ENCODE assay signal across 1 cellular context in genomic region chr5:18745988-18746615, GRCh38.
TF ChIP-seq lines count a peak whose summit lies in the region.

No MANE protein-coding gene starts in this region.

TF ChIP-seq in HepG2, 621 proteins besides CTCF, POLR2A, EP300 and RAD21 (continued from another document and continues in another):
- TF ChIP-seq, protein P1, sequence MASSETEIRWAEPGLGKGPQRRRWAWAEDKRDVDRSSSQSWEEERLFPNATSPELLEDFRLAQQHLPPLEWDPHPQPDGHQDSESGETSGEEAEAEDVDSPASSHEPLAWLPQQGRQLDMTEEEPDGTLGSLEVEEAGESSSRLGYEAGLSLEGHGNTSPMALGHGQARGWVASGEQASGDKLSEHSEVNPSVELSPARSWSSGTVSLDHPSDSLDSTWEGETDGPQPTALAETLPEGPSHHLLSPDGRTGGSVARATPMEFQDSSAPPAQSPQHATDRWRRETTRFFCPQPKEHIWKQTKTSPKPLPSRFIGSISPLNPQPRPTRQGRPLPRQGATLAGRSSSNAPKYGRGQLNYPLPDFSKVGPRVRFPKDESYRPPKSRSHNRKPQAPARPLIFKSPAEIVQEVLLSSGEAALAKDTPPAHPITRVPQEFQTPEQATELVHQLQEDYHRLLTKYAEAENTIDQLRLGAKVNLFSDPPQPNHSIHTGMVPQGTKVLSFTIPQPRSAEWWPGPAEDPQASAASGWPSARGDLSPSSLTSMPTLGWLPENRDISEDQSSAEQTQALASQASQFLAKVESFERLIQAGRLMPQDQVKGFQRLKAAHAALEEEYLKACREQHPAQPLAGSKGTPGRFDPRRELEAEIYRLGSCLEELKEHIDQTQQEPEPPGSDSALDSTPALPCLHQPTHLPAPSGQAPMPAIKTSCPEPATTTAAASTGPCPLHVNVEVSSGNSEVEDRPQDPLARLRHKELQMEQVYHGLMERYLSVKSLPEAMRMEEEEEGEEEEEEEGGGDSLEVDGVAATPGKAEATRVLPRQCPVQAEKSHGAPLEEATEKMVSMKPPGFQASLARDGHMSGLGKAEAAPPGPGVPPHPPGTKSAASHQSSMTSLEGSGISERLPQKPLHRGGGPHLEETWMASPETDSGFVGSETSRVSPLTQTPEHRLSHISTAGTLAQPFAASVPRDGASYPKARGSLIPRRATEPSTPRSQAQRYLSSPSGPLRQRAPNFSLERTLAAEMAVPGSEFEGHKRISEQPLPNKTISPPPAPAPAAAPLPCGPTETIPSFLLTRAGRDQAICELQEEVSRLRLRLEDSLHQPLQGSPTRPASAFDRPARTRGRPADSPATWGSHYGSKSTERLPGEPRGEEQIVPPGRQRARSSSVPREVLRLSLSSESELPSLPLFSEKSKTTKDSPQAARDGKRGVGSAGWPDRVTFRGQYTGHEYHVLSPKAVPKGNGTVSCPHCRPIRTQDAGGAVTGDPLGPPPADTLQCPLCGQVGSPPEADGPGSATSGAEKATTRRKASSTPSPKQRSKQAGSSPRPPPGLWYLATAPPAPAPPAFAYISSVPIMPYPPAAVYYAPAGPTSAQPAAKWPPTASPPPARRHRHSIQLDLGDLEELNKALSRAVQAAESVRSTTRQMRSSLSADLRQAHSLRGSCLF (CRISPR knock-in tag; IDR thresholded peaks at IDR 0.05; ENCODE audit: borderline replicate concordance) = no peak
- no peak for TF ChIP-seq ATM (IDR thresholded peaks at IDR 0.05; ENCODE audit: borderline replicate concordance)
- no peak for TF ChIP-seq MTA3 (CRISPR knock-in tag; IDR thresholded peaks at IDR 0.05)
- no peak for TF ChIP-seq ZFP36L1 (CRISPR knock-in tag; IDR thresholded peaks at IDR 0.05)
- no peak for TF ChIP-seq ZNF296 (CRISPR knock-in tag; conservative IDR thresholded peaks at IDR 0.05)
- TF ChIP-seq HCFC1 (IDR thresholded peaks at IDR 0.05; ENCODE audit: low read depth, low read length) = no peak
- no peak for TF ChIP-seq ZNF605 (CRISPR knock-in tag; IDR thresholded peaks at IDR 0.05)
- TF ChIP-seq ZNF772 (CRISPR knock-in tag; IDR thresholded peaks at IDR 0.05) = no peak
- no peak for TF ChIP-seq REPIN1 (CRISPR knock-in tag; IDR thresholded peaks at IDR 0.05; ENCODE audit: borderline replicate concordance, low read depth)
- no peak for TF ChIP-seq SMAD9 (CRISPR knock-in tag; IDR thresholded peaks at IDR 0.05)
- TF ChIP-seq ZNF530 (CRISPR knock-in tag; IDR thresholded peaks at IDR 0.05; ENCODE audit: low read depth) = no peak
- TF ChIP-seq ZNF484 (CRISPR knock-in tag; IDR thresholded peaks at IDR 0.05; ENCODE audit: borderline replicate concordance, low read depth) = no peak
- no peak for TF ChIP-seq KIAA2018 (CRISPR knock-in tag; IDR thresholded peaks at IDR 0.05; ENCODE audit: borderline replicate concordance)
- TF ChIP-seq, protein P2, sequence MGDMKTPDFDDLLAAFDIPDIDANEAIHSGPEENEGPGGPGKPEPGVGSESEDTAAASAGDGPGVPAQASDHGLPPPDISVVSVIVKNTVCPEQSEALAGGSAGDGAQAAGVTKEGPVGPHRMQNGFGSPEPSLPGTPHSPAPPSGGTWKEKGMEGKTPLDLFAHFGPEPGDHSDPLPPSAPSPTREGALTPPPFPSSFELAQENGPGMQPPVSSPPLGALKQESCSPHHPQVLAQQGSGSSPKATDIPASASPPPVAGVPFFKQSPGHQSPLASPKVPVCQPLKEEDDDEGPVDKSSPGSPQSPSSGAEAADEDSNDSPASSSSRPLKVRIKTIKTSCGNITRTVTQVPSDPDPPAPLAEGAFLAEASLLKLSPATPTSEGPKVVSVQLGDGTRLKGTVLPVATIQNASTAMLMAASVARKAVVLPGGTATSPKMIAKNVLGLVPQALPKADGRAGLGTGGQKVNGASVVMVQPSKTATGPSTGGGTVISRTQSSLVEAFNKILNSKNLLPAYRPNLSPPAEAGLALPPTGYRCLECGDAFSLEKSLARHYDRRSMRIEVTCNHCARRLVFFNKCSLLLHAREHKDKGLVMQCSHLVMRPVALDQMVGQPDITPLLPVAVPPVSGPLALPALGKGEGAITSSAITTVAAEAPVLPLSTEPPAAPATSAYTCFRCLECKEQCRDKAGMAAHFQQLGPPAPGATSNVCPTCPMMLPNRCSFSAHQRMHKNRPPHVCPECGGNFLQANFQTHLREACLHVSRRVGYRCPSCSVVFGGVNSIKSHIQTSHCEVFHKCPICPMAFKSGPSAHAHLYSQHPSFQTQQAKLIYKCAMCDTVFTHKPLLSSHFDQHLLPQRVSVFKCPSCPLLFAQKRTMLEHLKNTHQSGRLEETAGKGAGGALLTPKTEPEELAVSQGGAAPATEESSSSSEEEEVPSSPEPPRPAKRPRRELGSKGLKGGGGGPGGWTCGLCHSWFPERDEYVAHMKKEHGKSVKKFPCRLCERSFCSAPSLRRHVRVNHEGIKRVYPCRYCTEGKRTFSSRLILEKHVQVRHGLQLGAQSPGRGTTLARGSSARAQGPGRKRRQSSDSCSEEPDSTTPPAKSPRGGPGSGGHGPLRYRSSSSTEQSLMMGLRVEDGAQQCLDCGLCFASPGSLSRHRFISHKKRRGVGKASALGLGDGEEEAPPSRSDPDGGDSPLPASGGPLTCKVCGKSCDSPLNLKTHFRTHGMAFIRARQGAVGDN (CRISPR knock-in tag; IDR thresholded peaks at IDR 0.05) = no peak
- no peak for TF ChIP-seq TCF12 (IDR thresholded peaks at IDR 0.05)
- TF ChIP-seq TCF12 (CRISPR knock-in tag; IDR thresholded peaks at IDR 0.05) = no peak
- no peak for TF ChIP-seq ZNF232 (CRISPR knock-in tag; IDR thresholded peaks at IDR 0.05; ENCODE audit: borderline replicate concordance)
- no peak for TF ChIP-seq ZNF816 (CRISPR knock-in tag; IDR thresholded peaks at IDR 0.05; ENCODE audit: borderline replicate concordance)
- no peak for TF ChIP-seq FOXJ3 (CRISPR knock-in tag; IDR thresholded peaks at IDR 0.05; ENCODE audit: borderline replicate concordance)
- TF ChIP-seq ZNF614 (CRISPR knock-in tag; IDR thresholded peaks at IDR 0.05; ENCODE audit: borderline replicate concordance) = no peak
- no peak for TF ChIP-seq ZBTB14 (CRISPR knock-in tag; IDR thresholded peaks at IDR 0.05)
- TF ChIP-seq NFE2 (CRISPR knock-in tag; IDR thresholded peaks at IDR 0.05) = no peak
- no peak for TF ChIP-seq TAF1 (CRISPR knock-in tag; IDR thresholded peaks at IDR 0.05)
- no peak for TF ChIP-seq ZNF460 (CRISPR knock-in tag; IDR thresholded peaks at IDR 0.05; ENCODE audit: borderline replicate concordance)
- TF ChIP-seq ZNF235 (CRISPR knock-in tag; IDR thresholded peaks at IDR 0.05; ENCODE audit: borderline replicate concordance) = no peak
- no peak for TF ChIP-seq HDAC1 (CRISPR knock-in tag; IDR thresholded peaks at IDR 0.05)
- TF ChIP-seq, protein P3, sequence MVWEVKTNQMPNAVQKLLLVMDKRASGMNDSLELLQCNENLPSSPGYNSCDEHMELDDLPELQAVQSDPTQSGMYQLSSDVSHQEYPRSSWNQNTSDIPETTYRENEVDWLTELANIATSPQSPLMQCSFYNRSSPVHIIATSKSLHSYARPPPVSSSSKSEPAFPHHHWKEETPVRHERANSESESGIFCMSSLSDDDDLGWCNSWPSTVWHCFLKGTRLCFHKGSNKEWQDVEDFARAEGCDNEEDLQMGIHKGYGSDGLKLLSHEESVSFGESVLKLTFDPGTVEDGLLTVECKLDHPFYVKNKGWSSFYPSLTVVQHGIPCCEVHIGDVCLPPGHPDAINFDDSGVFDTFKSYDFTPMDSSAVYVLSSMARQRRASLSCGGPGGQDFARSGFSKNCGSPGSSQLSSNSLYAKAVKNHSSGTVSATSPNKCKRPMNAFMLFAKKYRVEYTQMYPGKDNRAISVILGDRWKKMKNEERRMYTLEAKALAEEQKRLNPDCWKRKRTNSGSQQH (CRISPR knock-in tag; IDR thresholded peaks at IDR 0.05; ENCODE audit: low read depth) = no peak
- no peak for TF ChIP-seq ZNF501 (CRISPR knock-in tag; IDR thresholded peaks at IDR 0.05)
- TF ChIP-seq, protein P4, sequence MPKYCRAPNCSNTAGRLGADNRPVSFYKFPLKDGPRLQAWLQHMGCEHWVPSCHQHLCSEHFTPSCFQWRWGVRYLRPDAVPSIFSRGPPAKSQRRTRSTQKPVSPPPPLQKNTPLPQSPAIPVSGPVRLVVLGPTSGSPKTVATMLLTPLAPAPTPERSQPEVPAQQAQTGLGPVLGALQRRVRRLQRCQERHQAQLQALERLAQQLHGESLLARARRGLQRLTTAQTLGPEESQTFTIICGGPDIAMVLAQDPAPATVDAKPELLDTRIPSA (CRISPR knock-in tag; IDR thresholded peaks at IDR 0.05; ENCODE audit: borderline replicate concordance) = no peak
- TF ChIP-seq NR2F1 (CRISPR knock-in tag; IDR thresholded peaks at IDR 0.05) = no peak
- TF ChIP-seq TBL1XR1 (IDR thresholded peaks at IDR 0.05; ENCODE audit: borderline replicate concordance, low read length, partially characterized antibody) = no peak
- TF ChIP-seq ZUFSP (CRISPR knock-in tag; IDR thresholded peaks at IDR 0.05; ENCODE audit: borderline replicate concordance) = no peak
- TF ChIP-seq ZNF652 (CRISPR knock-in tag; IDR thresholded peaks at IDR 0.05; ENCODE audit: borderline replicate concordance, low read depth) = peak; percentile 41; the same call in 1 of the 2 replicates
- no peak for TF ChIP-seq GFI1 (CRISPR knock-in tag; IDR thresholded peaks at IDR 0.05; ENCODE audit: borderline replicate concordance)
- TF ChIP-seq LCORL (IDR thresholded peaks at IDR 0.05) = no peak
- no peak for TF ChIP-seq LCORL (CRISPR knock-in tag; IDR thresholded peaks at IDR 0.05)
- no peak for TF ChIP-seq NCOA5 (CRISPR knock-in tag; IDR thresholded peaks at IDR 0.05)
- TF ChIP-seq ZNF382 (CRISPR knock-in tag; IDR thresholded peaks at IDR 0.05; ENCODE audit: borderline replicate concordance) = no peak
- TF ChIP-seq PHF20 (CRISPR knock-in tag; IDR thresholded peaks at IDR 0.05) = no peak
- TF ChIP-seq NFKBIZ (CRISPR knock-in tag; IDR thresholded peaks at IDR 0.05) = no peak
- no peak for TF ChIP-seq MLLT10 (CRISPR knock-in tag; IDR thresholded peaks at IDR 0.05)
- TF ChIP-seq ESRRA (CRISPR knock-in tag; IDR thresholded peaks at IDR 0.05; ENCODE audit: low read depth) = no peak
- TF ChIP-seq MATR3 (CRISPR knock-in tag; IDR thresholded peaks at IDR 0.05) = no peak
- TF ChIP-seq ASH2L (IDR thresholded peaks at IDR 0.05; ENCODE audit: insufficient read length, low read depth, low read length) = peak; percentile 77
